29 cellular contexts compared by ENCODE assay signal in genomic region chr9:110575952-110576351, GRCh38. TPM values are rescaled to one million over a fixed set of nuclear protein-coding genes. Genes with fewer than 3 reads are reported as not detected.
DNase-seq lines count a peak whose midpoint lies in the region; TF ChIP-seq lines count a peak whose summit lies in the region.
"Had no signal": no experiment of that assay in that cellular context is flagged by ENCODE, and none has a peak within 500 bp of the region (broad histone marks: within the 10 kb centered on the region; RNA-seq: fewer than 3 reads in every experiment).

No MANE protein-coding gene starts in this region.

- no peak overlapping the region for H3K9ac ChIP-seq in mammary epithelial cell (ENCODE audit: insufficient read depth, low read length)

- dilution Hi-C loops in mammary epithelial cell (cut with HindIII; ENCODE audit: low sequenced_read_pairs): no loop called here

- H3K27me3 ChIP-seq in mammary epithelial cell (ENCODE audit: insufficient read depth, low read length): no peaks in the 10 kb centered on the region
- peaks cover 36% of the 10 kb centered on the region for H3K27me3 ChIP-seq in suprapubic skin

- no peak overlapping the region for H2AFZ ChIP-seq in mammary epithelial cell (ENCODE audit: low read depth, low read length)

- H3K27ac ChIP-seq in mammary epithelial cell (ENCODE audit: insufficient read depth, low read depth, low read length): no peak overlapping the region
- no peak overlapping the region for H3K27ac ChIP-seq in suprapubic skin

- no peak overlapping the region for H3K27ac Mint-ChIP-seq in MCF 10A (ENCODE audit: low read depth, unreplicated experiment)
- H3K27ac Mint-ChIP-seq: activated naive CD4-positive, alpha-beta T cell treated with anti-CD3 and anti-CD28 coated beads, Interleukin-2, amount 50 U/mL, for 24 hours; CD8-positive, alpha-beta memory T cell; dendritic cell treated with granulocyte-macrophage colony-stimulating factor and Interleukin-4, amounts not matched to agents 40 ng/mL and 50 ng/mL, for 4 days; H9; stimulated activated naive CD8-positive, alpha-beta T cell treated with anti-CD3 and anti-CD28 coated beads, Interleukin-15, amount 100 ng/mL, for 72 hours had no signal

- POLR2A ChIA-PET in MCF 10A (lab: Yijun Ruan, JAX): interaction anchor here (0.6 to 1.7 kb wide), 11 partner anchors 11 to 323 kb away, joined by 3 to 7 read pairs (median 3); no protein-coding TSS in a partner anchor

- H3K4me3 Mint-ChIP-seq in MCF 10A (ENCODE audit: unreplicated experiment): peak overlapping the region; percentile 12
- H3K4me3 Mint-ChIP-seq: activated naive CD4-positive, alpha-beta T cell treated with anti-CD3 and anti-CD28 coated beads, Interleukin-2, amount 50 U/mL, for 24 hours; CD8-positive, alpha-beta memory T cell; dendritic cell treated with granulocyte-macrophage colony-stimulating factor and Interleukin-4, amounts not matched to agents 40 ng/mL and 50 ng/mL, for 4 days; H9; stimulated activated naive CD8-positive, alpha-beta T cell treated with anti-CD3 and anti-CD28 coated beads, Interleukin-15, amount 100 ng/mL, for 72 hours had no signal

- no peaks in the 10 kb centered on the region for H3K79me2 ChIP-seq in mammary epithelial cell (ENCODE audit: insufficient read depth, low read length)

- CTCF ChIA-PET in MCF 10A (lab: Yijun Ruan, JAX) (interaction anchor here (0.7 kb wide), 1 partner anchor 72 kb away, joined by 3 read pairs; no protein-coding TSS in a partner anchor), mammary epithelial cell (lab: Charles Lee; ENCODE audit: low non-redundant PET) (no interaction called here)

- intact Hi-C loops in MCF 10A (cut with micrococcal nuclease): no loop called here
- intact Hi-C loops in mammary epithelial cell (cut with micrococcal nuclease): loop anchor here (1.0 to 5.0 kb wide), 2 partner anchors 134 to 335 kb away; no protein-coding TSS in a partner anchor

- peaks cover 27% of the 10 kb centered on the region for H3K4me1 Mint-ChIP-seq in MCF 10A (ENCODE audit: insufficient read depth, unreplicated experiment)
- H3K4me1 Mint-ChIP-seq: activated naive CD4-positive, alpha-beta T cell treated with anti-CD3 and anti-CD28 coated beads, Interleukin-2, amount 50 U/mL, for 24 hours; CD8-positive, alpha-beta memory T cell had no signal

- H3K4me1 ChIP-seq in mammary epithelial cell (ENCODE audit: insufficient read depth, low read length): peaks cover 28% of the 10 kb centered on the region
- peaks cover 25% of the 10 kb centered on the region for H3K4me1 ChIP-seq in suprapubic skin

- H3K36me3 ChIP-seq in mammary epithelial cell (ENCODE audit: insufficient read depth, low read length) (no peaks in the 10 kb centered on the region), suprapubic skin (no peaks in the 10 kb centered on the region)
- H3K36me3 ChIP-seq: heart left ventricle, tibial nerve had no signal

- TF ChIP-seq EP300 in suprapubic skin (IDR thresholded peaks at IDR 0.05): no peak

- H3K27me3 Mint-ChIP-seq in MCF 10A (ENCODE audit: insufficient read depth, unreplicated experiment): no peaks in the 10 kb centered on the region

- DNase-seq in MCF 10A (ENCODE audit: unreplicated experiment): peak; percentile 35
- no peak for DNase-seq in mammary epithelial cell
- DNase-seq in choroid plexus epithelial cell (ENCODE audit: low read depth): peak; percentile 37
- peak; percentile 50 for DNase-seq in iris pigment epithelial cell (ENCODE audit: low read depth)
- no peak for DNase-seq in suprapubic skin (ENCODE audit: low spot score in 2 of 2)
- no peak for DNase-seq in inferior parietal cortex (ENCODE audit: extremely low spot score)
- DNase-seq in hepatic stellate cell (ENCODE audit: low spot score): no peak
- no peak for DNase-seq in NAMALWA (ENCODE audit: low spot score)
- DNase-seq: 8988T; activated CD4-positive, alpha-beta T cell treated with anti-CD3 and anti-CD28 coated beads, Interleukin-2, amount 50 U/mL, for 48 hours; CD8-positive, alpha-beta memory T cell; DMS53; H9; heart left ventricle; left colon; mesenchymal stem cell; NCI-H1417 treated with DMSO at 0.1 percent for 48 hours; NCI-H2081 treated with DMSO at 0.1 percent for 48 hours; NCI-H748 treated with DMSO at 0.1 percent for 48 hours; small intestine; stimulated activated CD4-positive, alpha-beta T cell treated with anti-CD3 and anti-CD28 coated beads, Interleukin-1b, Interleukin-23, amount 100 ng/mL, for 48 hours; stimulated activated CD8-positive, alpha-beta memory T cell treated with anti-CD3 and anti-CD28 coated beads, Interleukin-4, amount 100 ng/mL, for 48 hours; stimulated activated naive CD8-positive, alpha-beta T cell treated with anti-CD3 and anti-CD28 coated beads, Interleukin-15, amount 100 ng/mL, for 72 hours had no signal

- H3K4me2 ChIP-seq in mammary epithelial cell (ENCODE audit: insufficient read depth, low read depth, low read length): no peak overlapping the region

- no peaks in the 10 kb centered on the region for H4K20me1 ChIP-seq in mammary epithelial cell (ENCODE audit: insufficient read depth, low read length)

- H3K9me3 Mint-ChIP-seq in MCF 10A (ENCODE audit: unreplicated experiment): no peaks in the 10 kb centered on the region
- H3K9me3 Mint-ChIP-seq: activated naive CD4-positive, alpha-beta T cell treated with anti-CD3 and anti-CD28 coated beads, Interleukin-2, amount 50 U/mL, for 24 hours; dendritic cell treated with granulocyte-macrophage colony-stimulating factor and Interleukin-4, amounts not matched to agents 40 ng/mL and 50 ng/mL, for 4 days; stimulated activated naive CD8-positive, alpha-beta T cell treated with anti-CD3 and anti-CD28 coated beads, Interleukin-15, amount 100 ng/mL, for 72 hours had no signal

- BruUV-seq in MCF 10A (replicated peaks; lab: Mats Ljungman, UMichigan) (no TSS peak), mammary epithelial cell (replicated peaks; lab: Mats Ljungman, UMichigan) (no TSS peak)

- in situ Hi-C loops in mammary epithelial cell (cut with MboI; ENCODE audit: low sequenced_read_pairs in 2 of 2): no loop called here

- TF ChIP-seq CTCF in MCF 10A (IDR thresholded peaks at IDR 0.05; ENCODE audit: unreplicated experiment) (no peak), mammary epithelial cell (conservative IDR thresholded peaks at IDR 0.05 in 1 of 2, IDR thresholded peaks at IDR 0.05 in 1 of 2; ENCODE audit: extremely low read depth in 1 of 2, insufficient read depth in 1 of 2, low read depth in 1 of 2, low read length in 2 of 2) (no peak), choroid plexus epithelial cell (conservative IDR thresholded peaks at IDR 0.05; ENCODE audit: low read depth, low read length) (no peak), suprapubic skin (IDR thresholded peaks at IDR 0.05) (no peak)

- H3K9me3 ChIP-seq in mammary epithelial cell (replicated peaks; ENCODE audit: insufficient read depth, low read length): no peaks in the 10 kb centered on the region
- H3K9me3 ChIP-seq in suprapubic skin: no peaks in the 10 kb centered on the region

- TF ChIP-seq POLR2A in suprapubic skin (IDR thresholded peaks at IDR 0.05): no peak

- H3K36me3 Mint-ChIP-seq in MCF 10A (ENCODE audit: insufficient read depth, unreplicated experiment): peaks cover 6% of the 10 kb centered on the region
- H3K36me3 Mint-ChIP-seq: activated naive CD4-positive, alpha-beta T cell treated with anti-CD3 and anti-CD28 coated beads, Interleukin-2, amount 50 U/mL, for 24 hours had no signal

- H3K4me3 ChIP-seq in mammary epithelial cell (replicated peaks in 1 of 3; ENCODE audit: insufficient read depth in 1 of 3, low read depth in 2 of 3, low read length in 3 of 3) (no peak overlapping the region), choroid plexus epithelial cell (ENCODE audit: low read depth, low read length) (no peak overlapping the region), suprapubic skin (peak overlapping the region; percentile 12)
- H3K4me3 ChIP-seq: K562 had no signal

RNA-seq across cellular contexts. Expression of gene SVEP1, which starts 3.6 kb away (rescaled TPM):
- total RNA-seq in MCF 10A (2022): 9.9 and 21.9 TPM in 2 replicates
- 10 to 100 TPM in 1 of 2 donors, 1 to 10 TPM in 1; 4.5 to 29.8 TPM for total RNA-seq in mammary epithelial cell
- polyA plus RNA-seq in mammary epithelial cell: 1.2 TPM
- 8.5 TPM for polyA minus RNA-seq in mammary epithelial cell
- 10 to 100 TPM in 2 of 4 donors, 1 to 10 TPM in 2; 5.8 to 15.6 (median 11.2) TPM for total RNA-seq in suprapubic skin
- total RNA-seq: CD8-positive, alpha-beta memory T cell; SK-MEL-5; T-helper 1 cell treated with Interleukin-12 subunit alpha and Interleukin-12 subunit beta and Interleukin-4 antibody, amounts not matched to agents 30 ng/mL and 1 ng/mL, for 36 hours had no signal
- polyA plus RNA-seq: CD8-positive, alpha-beta memory T cell had no signal

Comparison
In these comparisons a context has a peak if more than half of its experiments do, and no peak if none do; other contexts are left out.
1. DNase-seq: peak in MCF 10A (single experiment), choroid plexus epithelial cell (single experiment) and iris pigment epithelial cell (single experiment); none in mammary epithelial cell (single experiment), suprapubic skin (0 of 2), inferior parietal cortex (single experiment), hepatic stellate cell (single experiment) and NAMALWA (single experiment).